In the genomic region with DNA sequence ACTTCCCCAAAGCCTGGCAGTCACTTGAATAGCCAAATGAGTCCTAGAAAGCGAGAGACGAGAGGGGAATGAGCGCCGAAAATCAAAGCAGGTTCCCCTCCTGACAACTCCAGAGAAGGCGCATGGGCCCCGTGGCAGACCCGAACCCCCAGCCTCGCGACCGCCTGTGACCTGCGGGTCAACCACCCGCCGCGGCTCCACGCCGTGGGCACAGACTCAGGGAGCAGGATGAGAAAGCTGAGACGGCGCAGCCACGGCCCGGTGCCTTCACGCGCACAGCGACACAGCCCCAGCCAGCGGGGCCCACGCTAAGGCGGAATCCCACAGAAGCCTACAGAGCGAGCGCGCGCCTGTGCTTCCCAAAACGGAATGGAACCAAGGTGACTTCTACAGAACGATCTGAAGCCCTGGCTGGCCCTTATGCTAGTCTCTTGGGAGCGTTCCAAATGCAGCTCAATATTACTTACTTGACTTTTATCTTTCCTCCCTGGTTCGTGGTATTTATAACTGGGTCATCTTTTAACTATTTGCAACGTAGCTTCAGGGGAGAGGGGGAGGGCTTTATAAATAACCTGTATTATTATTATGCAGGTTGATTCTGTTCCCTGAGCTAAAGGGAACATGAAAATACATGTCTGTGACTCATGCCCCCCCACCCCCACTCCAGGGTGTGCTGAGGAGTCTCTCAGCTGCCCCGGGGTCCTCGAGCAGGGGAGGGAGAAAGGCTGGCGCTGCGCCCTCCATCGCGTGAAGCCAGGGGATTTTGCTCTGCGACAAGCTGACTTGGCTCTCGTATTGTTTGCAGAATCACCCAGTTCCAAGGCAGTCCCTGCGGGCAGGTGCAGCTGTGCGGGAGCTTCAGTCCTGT, we compare ENCODE assay signal across 9 cellular contexts. TPM values are rescaled to one million over a fixed set of nuclear protein-coding genes. Genes with fewer than 3 reads are reported as not detected.
DNase-seq lines count a peak whose midpoint lies in the region; ATAC-seq lines count a peak whose summit lies in the region.
"Had no signal": no experiment of that assay in that cellular context is flagged by ENCODE, and none has a peak within 500 bp of the region (broad histone marks: within the 10 kb centered on the region; RNA-seq: fewer than 3 reads in every experiment).

No MANE protein-coding gene starts in this region.

- H3K9me3 Mint-ChIP-seq in CD4-positive, alpha-beta memory T cell: peaks cover 0 to 20% (median 16%) of the 10 kb centered on the region in 8 donors

- peaks cover 68% of the 10 kb centered on the region for H3K27me3 ChIP-seq in CD4-positive, alpha-beta memory T cell (ENCODE audit: insufficient read depth, low read length)

- ATAC-seq in HG03097 (IDR thresholded peaks at IDR 0.05; ENCODE audit: low FRiP score, unreplicated experiment): no peak

- H3K36me3 Mint-ChIP-seq in CD4-positive, alpha-beta memory T cell: no peaks in the 10 kb centered on the region

- DNase-seq in CD4-positive, alpha-beta memory T cell: peak in 4 of 5 donors; percentile 15 to 37 (median 24)
- DNase-seq in NCI-H1436 treated with DMSO at 0.1 percent for 48 hours (lab: John Stamatoyannopoulos, UW) (peak; percentile 37), iris pigment epithelial cell (ENCODE audit: low read depth) (peak; percentile 9), amniotic stem cell (lab: John Stamatoyannopoulos, UW) (no peak), occipital lobe (lab: John Stamatoyannopoulos, UW) (no peak), midbrain (lab: John Stamatoyannopoulos, UW) (no peak)
- DNase-seq in activated naive CD4-positive, alpha-beta T cell treated with Interleukin-2 at 50 U/mL for 16 hours: peak; percentile 16
- DNase-seq: activated B cell treated with CpG ODN at 0.5 μM for 24 hours had no signal

- peak overlapping the region; percentile 44 to 80 (median 68) for H3K4me3 Mint-ChIP-seq in CD4-positive, alpha-beta memory T cell
- H3K4me3 Mint-ChIP-seq: activated B cell treated with CpG ODN at 0.5 μM for 24 hours had no signal

- peak overlapping the region in 1 of 2 donors; percentile 24 for H3K4me3 ChIP-seq in CD4-positive, alpha-beta memory T cell (ENCODE audit: low read length in 2 of 2)

- CTCF ChIA-PET in CD4-positive, alpha-beta memory T cell (lab: Charles Lee; ENCODE audit: partially characterized antibody): interaction anchor here (0.6 to 1.3 kb wide), 3 partner anchors 32 to 199 kb away, joined by 3 to 5 read pairs (median 4); no protein-coding TSS in a partner anchor

- peaks cover 66 to 69% of the 10 kb centered on the region in 2 donors for H3K27me3 Mint-ChIP-seq in CD4-positive, alpha-beta memory T cell

- no peaks in the 10 kb centered on the region for H3K36me3 ChIP-seq in CD4-positive, alpha-beta memory T cell (ENCODE audit: insufficient read depth, low read length)

- H3K27ac ChIP-seq in CD4-positive, alpha-beta memory T cell (ENCODE audit: low read depth, low read length): no peak overlapping the region

- H3K9me3 ChIP-seq in CD4-positive, alpha-beta memory T cell (ENCODE audit: control insufficient read depth in 1 of 2, low read length in 2 of 2): no peaks in the 10 kb centered on the region

- peaks cover 39% of the 10 kb centered on the region for H3K4me1 ChIP-seq in CD4-positive, alpha-beta memory T cell (ENCODE audit: insufficient read depth, low read length)

- H3K4me1 Mint-ChIP-seq in CD4-positive, alpha-beta memory T cell: peaks cover 18 to 45% (median 31%) of the 10 kb centered on the region in 4 donors

- intact Hi-C loops in CD4-positive, alpha-beta memory T cell (cut with micrococcal nuclease): loop anchor here (2.0 kb wide), 1 partner anchor 53 kb away; the partner anchor contains the start of gene KRTAP12-3

- H3K27ac Mint-ChIP-seq in CD4-positive, alpha-beta memory T cell: peak overlapping the region in 3 of 7 donors; percentile 19 to 67 (median 35)
- H3K27ac Mint-ChIP-seq: activated B cell treated with CpG ODN at 0.5 μM for 24 hours had no signal

- POLR2A ChIA-PET in CD4-positive, alpha-beta memory T cell (lab: Charles Lee; ENCODE audit: partially characterized antibody): interaction anchor here (0.7 to 2.3 kb wide), 3 partner anchors 9 to 52 kb away, joined by 3 to 16 read pairs (median 3); partner anchors contain the start of gene KRTAP12-3

RNA-seq across cellular contexts. Expression of gene TSPEAR, which starts 1.7 kb away (rescaled TPM):
- total RNA-seq in CD4-positive, alpha-beta memory T cell: not detected
- polyA plus RNA-seq in CD4-positive, alpha-beta memory T cell: under 1 TPM in 1 of 2 donors, not detected in 1; 0.07 TPM
- total RNA-seq in occipital lobe: not detected
- total RNA-seq: activated B cell treated with CpG ODN at 0.5 μM for 24 hours had no signal

RNA-seq across cellular contexts. Expression of gene KRTAP10-12, which starts 12.7 kb away (rescaled TPM):
- total RNA-seq in CD4-positive, alpha-beta memory T cell: not detected
- not detected for polyA plus RNA-seq in CD4-positive, alpha-beta memory T cell
- not detected for total RNA-seq in occipital lobe
- total RNA-seq: activated B cell treated with CpG ODN at 0.5 μM for 24 hours had no signal

RNA-seq across cellular contexts. Expression of gene KRTAP12-1, which starts 27.7 kb away (rescaled TPM):
- total RNA-seq in CD4-positive, alpha-beta memory T cell: not detected
- polyA plus RNA-seq in CD4-positive, alpha-beta memory T cell: not detected
- total RNA-seq in occipital lobe: not detected
- total RNA-seq: activated B cell treated with CpG ODN at 0.5 μM for 24 hours had no signal

RNA-seq across cellular contexts. Expression of gene KRTAP12-2, which starts 42.9 kb away (rescaled TPM):
- not detected for total RNA-seq in CD4-positive, alpha-beta memory T cell
- not detected for polyA plus RNA-seq in CD4-positive, alpha-beta memory T cell
- total RNA-seq in occipital lobe: not detected
- total RNA-seq: activated B cell treated with CpG ODN at 0.5 μM for 24 hours had no signal

RNA-seq across cellular contexts. Expression of gene KRTAP12-3, which starts 51.9 kb away (rescaled TPM):
- total RNA-seq in CD4-positive, alpha-beta memory T cell: not detected
- polyA plus RNA-seq in CD4-positive, alpha-beta memory T cell: 1 to 10 TPM in 1 of 2 donors, not detected in 1; 1.2 TPM
- total RNA-seq in occipital lobe: not detected
- total RNA-seq: activated B cell treated with CpG ODN at 0.5 μM for 24 hours had no signal

Comparison
In these comparisons a context has a peak if more than half of its experiments do, and no peak if none do; other contexts are left out.
1. DNase-seq: peak in CD4-positive, alpha-beta memory T cell (4 of 5), NCI-H1436 treated with DMSO at 0.1 percent for 48 hours (single experiment), activated naive CD4-positive, alpha-beta T cell treated with Interleukin-2 at 50 U/mL for 16 hours (single experiment) and iris pigment epithelial cell (single experiment); none in amniotic stem cell (single experiment), occipital lobe (single experiment) and midbrain (single experiment).